In the genomic region with DNA sequence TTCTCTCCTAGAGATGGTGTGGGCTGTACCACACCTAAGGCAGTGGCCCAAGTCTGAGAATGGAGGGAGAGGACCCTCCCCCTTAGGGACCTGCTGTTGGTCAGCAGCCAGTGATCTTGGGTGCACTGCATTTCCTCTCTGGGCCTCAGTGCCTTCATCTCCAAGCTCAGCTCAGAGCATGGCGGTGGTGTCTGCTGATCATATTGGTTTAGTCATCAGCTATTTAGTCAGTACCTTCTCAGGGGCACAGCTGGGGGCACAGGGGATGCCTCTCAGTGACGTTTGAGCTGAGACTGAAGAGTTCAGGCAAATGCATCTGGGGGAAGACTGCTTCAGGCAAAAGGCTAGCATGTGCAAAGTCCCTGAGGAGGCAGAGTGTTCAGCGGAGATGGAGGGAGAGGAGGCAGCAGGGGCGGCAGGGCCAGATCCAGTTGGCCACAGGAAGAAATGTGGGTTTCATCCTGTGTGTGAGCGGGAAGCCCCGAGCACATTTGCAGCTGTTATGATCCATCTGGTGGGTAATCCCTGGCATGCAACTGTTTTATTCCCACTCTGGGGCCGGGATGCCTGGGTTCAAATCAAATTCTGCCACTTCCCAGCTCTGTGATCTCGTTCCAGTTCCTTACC, we compare ENCODE assay signal across 15 cellular contexts. TPM values are rescaled to one million over a fixed set of nuclear protein-coding genes. Genes with fewer than 3 reads are reported as not detected.
A peak's percentile ranks its signal among the peaks of the same experiment; 100 is the strongest.
DNase-seq lines count a peak whose midpoint lies in the region; ATAC-seq, FAIRE-seq and TF ChIP-seq lines count a peak whose summit lies in the region.
"Had no signal": no experiment of that assay in that cellular context is flagged by ENCODE, and none has a peak within 500 bp of the region (broad histone marks: within the 10 kb centered on the region; RNA-seq: fewer than 3 reads in every experiment).

No MANE protein-coding gene starts in this region.

- intact Hi-C loops in posterior cingulate gyrus (cut with DNase I) = no loop called here

- H3K4me1 ChIP-seq in BLaER1 (peaks cover 91% of the 10 kb centered on the region), GM23338 (ENCODE audit: insufficient read depth) (peaks cover 13% of the 10 kb centered on the region), astrocyte (ENCODE audit: insufficient read depth, low read length) (peaks cover 6% of the 10 kb centered on the region)
- H3K4me1 ChIP-seq: thyroid gland had no signal

- H3F3A ChIP-seq in GM23338 (replicated peaks; ENCODE audit: low read depth) = peaks cover 16% of the 10 kb centered on the region

- no peak for TF ChIP-seq POLR2A in erythroblast (IDR thresholded peaks at IDR 0.05; ENCODE audit: low read length)

- H2AFZ ChIP-seq in GM23338 = no peak overlapping the region
- H2AFZ ChIP-seq in astrocyte (ENCODE audit: low read depth, low read length) = no peak overlapping the region

- H3K4me3 Mint-ChIP-seq in GM23338 (peak overlapping the region; percentile 37; the same call in 1 of the 3 replicates), astrocyte (ENCODE audit: unreplicated experiment) (no peak overlapping the region)
- H3K4me3 Mint-ChIP-seq: activated T-cell treated with anti-CD3 and anti-CD28 coated beads, Interleukin-2, amount 50 U/mL, for 4 hours; CD14-positive monocyte had no signal

- H3K4me3 ChIP-seq in BLaER1 = no peak overlapping the region
- no peak overlapping the region for H3K4me3 ChIP-seq in GM23338
- H3K4me3 ChIP-seq in astrocyte (ENCODE audit: insufficient read depth, low read depth, low read length) = no peak overlapping the region
- H3K4me3 ChIP-seq: coronary artery, right atrium auricular region, thyroid gland had no signal

- no peak for TF ChIP-seq CTCF in GM23338 (conservative IDR thresholded peaks at IDR 0.05; ENCODE audit: low read depth in 2 of 2)
- no peak for TF ChIP-seq CTCF in astrocyte (IDR thresholded peaks at IDR 0.05; ENCODE audit: insufficient read depth, low read depth, low read length)

- H3K9me3 Mint-ChIP-seq in GM23338 (no peaks in the 10 kb centered on the region; the same call in 2 of the 3 replicates), astrocyte (ENCODE audit: unreplicated experiment) (no peaks in the 10 kb centered on the region)
- H3K9me3 Mint-ChIP-seq: activated T-cell treated with anti-CD3 and anti-CD28 coated beads, Interleukin-2, amount 50 U/mL, for 4 hours had no signal

- H3K27ac Mint-ChIP-seq in GM23338 (no peak overlapping the region), astrocyte (ENCODE audit: unreplicated experiment) (peak overlapping the region; percentile 24)
- H3K27ac Mint-ChIP-seq: T-helper 17 cell had no signal

- H3K79me2 ChIP-seq in GM23338 (replicated peaks; ENCODE audit: insufficient read depth) (no peaks in the 10 kb centered on the region), astrocyte (ENCODE audit: insufficient read depth, low read length) (no peaks in the 10 kb centered on the region)

- no peaks in the 10 kb centered on the region for H3K9me2 ChIP-seq in GM23338 (ENCODE audit: insufficient read depth)

- no peaks in the 10 kb centered on the region for H3K27me3 ChIP-seq in BLaER1
- peaks cover 6% of the 10 kb centered on the region; the same call in 1 of the 2 replicates for H3K27me3 ChIP-seq in GM23338 (ENCODE audit: insufficient read depth)
- no peaks in the 10 kb centered on the region for H3K27me3 ChIP-seq in astrocyte (ENCODE audit: insufficient read depth, low read length)
- H3K27me3 ChIP-seq: right atrium auricular region, thyroid gland had no signal

- H3K27ac ChIP-seq in BLaER1 (peak overlapping the region; percentile 90), GM23338 (ENCODE audit: low read depth) (no peak overlapping the region), astrocyte (ENCODE audit: low read depth, low read length) (no peak overlapping the region)
- H3K27ac ChIP-seq: coronary artery, right atrium auricular region, thyroid gland had no signal

- no peaks in the 10 kb centered on the region for H3K36me3 Mint-ChIP-seq in GM23338 (ENCODE audit: low read depth)
- H3K36me3 Mint-ChIP-seq in astrocyte (ENCODE audit: low read depth, unreplicated experiment) = peaks cover 10% of the 10 kb centered on the region

- H3K9me3 ChIP-seq in BLaER1 = no peaks in the 10 kb centered on the region
- no peaks in the 10 kb centered on the region for H3K9me3 ChIP-seq in astrocyte (ENCODE audit: insufficient read depth, low read depth, low read length)
- H3K9me3 ChIP-seq: right atrium auricular region, thyroid gland had no signal

- no peaks in the 10 kb centered on the region for H4K20me1 ChIP-seq in BLaER1
- no peaks in the 10 kb centered on the region for H4K20me1 ChIP-seq in GM23338 (replicated peaks; ENCODE audit: insufficient read depth)
- H4K20me1 ChIP-seq in astrocyte (ENCODE audit: insufficient read depth, low read length) = peaks cover 26% of the 10 kb centered on the region

- FAIRE-seq in astrocyte (lab: Jason Lieb, UNC) = no peak

- H3K4me1 Mint-ChIP-seq in GM23338 = peaks cover 24% of the 10 kb centered on the region
- peaks cover 17% of the 10 kb centered on the region for H3K4me1 Mint-ChIP-seq in astrocyte (ENCODE audit: low read depth, unreplicated experiment)

- peaks cover 6% of the 10 kb centered on the region; the same call in 1 of the 2 replicates for H3K36me3 ChIP-seq in BLaER1
- no peaks in the 10 kb centered on the region for H3K36me3 ChIP-seq in GM23338 (ENCODE audit: insufficient read depth)
- no peaks in the 10 kb centered on the region for H3K36me3 ChIP-seq in astrocyte (ENCODE audit: insufficient read depth, low read length)

- peaks cover 13% of the 10 kb centered on the region for H3K27me3 Mint-ChIP-seq in GM23338 (ENCODE audit: insufficient read depth, low read depth, poor library complexity)
- peaks cover 2% of the 10 kb centered on the region for H3K27me3 Mint-ChIP-seq in astrocyte (ENCODE audit: low read depth, unreplicated experiment)
- H3K27me3 Mint-ChIP-seq: T-helper 17 cell had no signal

- DNase-seq in GM23338 (ENCODE audit: low spot score) (no peak), astrocyte (ENCODE audit: low read depth) (no peak), myocyte (ENCODE audit: low read depth) (peak; percentile 89), germinal center (ENCODE audit: low spot score) (no peak), posterior cingulate gyrus (no peak), erythroblast (lab: John Stamatoyannopoulos, UW) (no peak)

- ATAC-seq in GM23338 (no peak), HG03045 (IDR thresholded peaks at IDR 0.05; ENCODE audit: unreplicated experiment) (no peak)

- no peak overlapping the region for H3K9ac ChIP-seq in BLaER1
- H3K9ac ChIP-seq in astrocyte (ENCODE audit: low read length) = no peak overlapping the region

- H3K4me2 ChIP-seq in BLaER1 (peak overlapping the region; percentile 91), GM23338 (no peak overlapping the region), astrocyte (ENCODE audit: low read length) (no peak overlapping the region)

TF ChIP-seq in GM23338, 12 proteins besides CTCF, POLR2A, EP300 and RAD21 (continues in another document):
- TF ChIP-seq ZNF331 (CRISPR knock-in tag; IDR thresholded peaks at IDR 0.05; ENCODE audit: low read depth) (no peak), CREB1 (CRISPR knock-in tag; IDR thresholded peaks at IDR 0.05; ENCODE audit: low read depth) (no peak), STAT1 (IDR thresholded peaks at IDR 0.05; ENCODE audit: unreplicated experiment) (no peak), ETS1 (IDR thresholded peaks at IDR 0.05) (no peak), ZNF114 (CRISPR knock-in tag; IDR thresholded peaks at IDR 0.05) (no peak), JUNB (IDR thresholded peaks at IDR 0.05; ENCODE audit: unreplicated experiment) (no peak), NANOG (IDR thresholded peaks at IDR 0.05; ENCODE audit: borderline replicate concordance) (no peak), POLR2AphosphoS5 (IDR thresholded peaks at IDR 0.05; ENCODE audit: low read depth) (no peak), EZH2 (IDR thresholded peaks at IDR 0.05; ENCODE audit: low read depth, unreplicated experiment) (no peak)

RNA-seq across cellular contexts. Expression of gene PGLS, which starts 15.7 kb away (rescaled TPM):
- total RNA-seq in GM23338 (2014; rRNA removed; shearing (Covaris generic)) = 55.4 and 63.5 TPM in 2 replicates
- 56.9 and 62.2 TPM in 2 replicates for polyA plus RNA-seq in GM23338 (2016; fragmentation: Nextera tagmentation; extraction: Ambion mirVana)
- total RNA-seq in astrocyte (102 and 109 TPM in 2 replicates), myocyte (60.5 and 75.0 TPM in 2 replicates)
- 120 TPM for polyA plus RNA-seq in myocyte (2012)

RNA-seq across cellular contexts. Expression of gene SLC27A1, which starts 25.4 kb away (rescaled TPM):
- total RNA-seq in GM23338 (2014; rRNA removed; shearing (Covaris generic)) = 9.3 and 11.6 TPM in 2 replicates
- 2.1 and 3.5 TPM in 2 replicates for polyA plus RNA-seq in GM23338 (2016; fragmentation: Nextera tagmentation; extraction: Ambion mirVana)
- total RNA-seq in astrocyte (9.5 and 10.5 TPM in 2 replicates), myocyte (35.8 and 41.3 TPM in 2 replicates)
- polyA plus RNA-seq in myocyte (2012) = 29.9 TPM

RNA-seq across cellular contexts. Expression of gene NXNL1, which starts 35.0 kb away (rescaled TPM):
- not detected in 2 replicates for total RNA-seq in GM23338 (2014; rRNA removed; shearing (Covaris generic))
- not detected in 2 replicates for polyA plus RNA-seq in GM23338 (2016; fragmentation: Nextera tagmentation; extraction: Ambion mirVana)
- total RNA-seq in astrocyte (not detected in 2 replicates), myocyte (not detected in 2 replicates)
- not detected for polyA plus RNA-seq in myocyte (2012)
- total RNA-seq: activated T-cell treated with anti-CD3 and anti-CD28 coated beads, Interleukin-2, amount 50 U/mL, for 4 hours; osteocyte; right atrium auricular region; T-helper 17 cell; thyroid gland had no signal
- polyA plus RNA-seq: CD14-positive monocyte had no signal

RNA-seq across cellular contexts. Expression of gene TMEM221, which starts 47.3 kb away (rescaled TPM):
- 0.90 and 1.8 TPM in 2 replicates for total RNA-seq in GM23338 (2014; rRNA removed; shearing (Covaris generic))
- 0.40 and 1.8 TPM in 2 replicates for polyA plus RNA-seq in GM23338 (2016; fragmentation: Nextera tagmentation; extraction: Ambion mirVana)
- total RNA-seq in astrocyte = 0.19 and 0.23 TPM in 2 replicates
- total RNA-seq in myocyte = 0.31 and 2.6 TPM in 2 replicates
- polyA plus RNA-seq in myocyte (2012) = 0.21 TPM
- total RNA-seq: activated T-cell treated with anti-CD3 and anti-CD28 coated beads, Interleukin-2, amount 50 U/mL, for 4 hours; T-helper 17 cell had no signal
- polyA plus RNA-seq: CD14-positive monocyte had no signal

RNA-seq across cellular contexts. Expression of gene COLGALT1, which starts 59.7 kb away (rescaled TPM):
- total RNA-seq in GM23338 (2014; rRNA removed; shearing (Covaris generic)) = 52.0 and 63.4 TPM in 2 replicates
- polyA plus RNA-seq in GM23338 (2016; fragmentation: Nextera tagmentation; extraction: Ambion mirVana) = 16.1 and 18.2 TPM in 2 replicates
- total RNA-seq in astrocyte (137 and 152 TPM in 2 replicates), myocyte (83.4 and 92.8 TPM in 2 replicates)
- polyA plus RNA-seq in myocyte (2012) = 106 TPM
